ENCODE assay signal across 9 cellular contexts in the genomic region with DNA sequence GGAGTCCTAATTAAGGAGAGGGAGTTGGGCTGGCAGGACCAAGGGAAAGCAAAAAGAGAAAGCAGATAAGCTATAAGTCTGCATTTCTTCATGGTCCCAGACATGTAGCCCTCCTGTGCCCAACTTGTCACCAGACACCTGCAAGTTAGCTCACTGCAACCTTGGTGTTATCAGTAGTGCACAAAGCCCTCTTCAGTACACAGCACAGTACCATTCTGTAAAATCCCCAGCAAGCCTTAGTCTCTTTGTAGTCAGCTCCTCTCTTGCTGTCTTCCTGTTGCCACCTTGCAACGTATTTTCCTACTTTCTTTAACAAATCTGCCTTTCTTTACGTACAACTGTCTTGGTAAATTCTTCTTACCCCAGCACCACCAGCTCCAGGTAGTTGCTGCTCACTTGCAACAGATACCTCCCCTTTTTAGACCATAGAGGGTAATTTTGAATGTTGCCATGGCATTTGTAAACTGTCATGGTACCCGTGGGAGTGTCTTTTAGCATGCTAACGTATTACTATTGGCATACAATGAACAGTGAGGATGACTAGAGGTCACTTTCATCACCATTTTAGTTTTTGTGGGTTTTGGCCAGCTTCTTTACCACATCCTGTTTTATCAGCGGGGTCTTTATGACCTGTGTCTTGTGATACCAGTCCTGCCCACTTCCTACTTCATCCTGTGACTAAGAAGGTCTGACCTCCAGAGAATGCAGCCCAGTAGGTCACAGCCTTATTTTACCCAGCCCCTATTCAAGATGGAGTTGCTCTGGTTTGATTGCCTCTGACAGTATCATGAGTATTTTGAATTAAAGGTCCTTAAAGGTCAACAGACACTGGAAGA. TPM values are rescaled to one million over a fixed set of nuclear protein-coding genes. Genes with fewer than 3 reads are reported as not detected.
DNase-seq lines count a peak whose midpoint lies in the region; ATAC-seq lines count a peak whose summit lies in the region.
"Had no signal": no experiment of that assay in that cellular context is flagged by ENCODE, and none has a peak within 500 bp of the region (broad histone marks: within the 10 kb centered on the region; RNA-seq: fewer than 3 reads in every experiment).

No MANE protein-coding gene starts in this region.

- peaks cover 3% of the 10 kb centered on the region for H3K36me3 Mint-ChIP-seq in activated T-helper 2 cell treated with anti-CD3 and anti-CD28 coated beads, Interferon-gamma antibody, Interleukin-2, Interleukin-4, amounts not matched to agents 10 μg/mL and 5 μg/mL and 100 μg/mL, durations not matched to agents 14 hours and 24 hours and 36 hours (ENCODE audit: low read depth)

- ATAC-seq in GM19397 (IDR thresholded peaks at IDR 0.05; ENCODE audit: unreplicated experiment) (peak; percentile 74), HG03354 (IDR thresholded peaks at IDR 0.05; ENCODE audit: poor library complexity, severe bottlenecking, unreplicated experiment) (peak; percentile 85)
- ATAC-seq: left colon had no signal

- DNase-seq in ACHN, result peak; percentile 22
- no peak for DNase-seq in activated T-helper 2 cell treated with anti-CD3 and anti-CD28 coated beads, Interferon-gamma antibody, Interleukin-2, Interleukin-4, amounts not matched to agents 10 μg/mL and 5 μg/mL and 100 μg/mL, durations not matched to agents 14 hours and 24 hours and 36 hours (ENCODE audit: low spot score)
- no peak for DNase-seq in D341Med (ENCODE audit: low spot score)
- DNase-seq in NCI-H2227 treated with DMSO at 0.1 percent for 48 hours (lab: John Stamatoyannopoulos, UW), result no peak
- DNase-seq in stimulated activated CD4-positive, alpha-beta T cell treated with anti-CD3 and anti-CD28 coated beads, Interleukin-1b, Interleukin-23, amount 100 ng/mL, for 48 hours, result no peak
- no peak for DNase-seq in mesenteric fat pad (ENCODE audit: low spot score)
- DNase-seq: left colon had no signal

- in situ Hi-C loops in ACHN (cut with HindIII; ENCODE audit: low pct_ligation_motif_present, low pct_unique_long_range_greater_than_20kb, low sequenced_read_pairs), result no loop called here

- H3K27me3 Mint-ChIP-seq in activated T-helper 2 cell treated with anti-CD3 and anti-CD28 coated beads, Interferon-gamma antibody, Interleukin-2, Interleukin-4, amounts not matched to agents 10 μg/mL and 5 μg/mL and 100 μg/mL, durations not matched to agents 14 hours and 24 hours and 36 hours (ENCODE audit: low read depth), result no peaks in the 10 kb centered on the region

- H3K27ac Mint-ChIP-seq in activated T-helper 2 cell treated with anti-CD3 and anti-CD28 coated beads, Interferon-gamma antibody, Interleukin-2, Interleukin-4, amounts not matched to agents 10 μg/mL and 5 μg/mL and 100 μg/mL, durations not matched to agents 14 hours and 24 hours and 36 hours, result peak overlapping the region; percentile 62

- H3K4me3 Mint-ChIP-seq in activated T-helper 2 cell treated with anti-CD3 and anti-CD28 coated beads, Interferon-gamma antibody, Interleukin-2, Interleukin-4, amounts not matched to agents 10 μg/mL and 5 μg/mL and 100 μg/mL, durations not matched to agents 14 hours and 24 hours and 36 hours (ENCODE audit: low read depth), result no peak overlapping the region

- peaks cover 6% of the 10 kb centered on the region for H3K9me3 Mint-ChIP-seq in activated T-helper 2 cell treated with anti-CD3 and anti-CD28 coated beads, Interferon-gamma antibody, Interleukin-2, Interleukin-4, amounts not matched to agents 10 μg/mL and 5 μg/mL and 100 μg/mL, durations not matched to agents 14 hours and 24 hours and 36 hours

- H3K4me1 Mint-ChIP-seq in activated T-helper 2 cell treated with anti-CD3 and anti-CD28 coated beads, Interferon-gamma antibody, Interleukin-2, Interleukin-4, amounts not matched to agents 10 μg/mL and 5 μg/mL and 100 μg/mL, durations not matched to agents 14 hours and 24 hours and 36 hours (ENCODE audit: low read depth), result peaks cover 13% of the 10 kb centered on the region

- intact Hi-C loops in activated T-helper 2 cell treated with anti-CD3 and anti-CD28 coated beads, Interferon-gamma antibody, Interleukin-2, Interleukin-4, amounts not matched to agents 10 μg/mL and 5 μg/mL and 100 μg/mL, durations not matched to agents 14 hours and 24 hours and 36 hours (cut with micrococcal nuclease), result no loop called here

RNA-seq across cellular contexts. Expression of gene AP1S2, which starts 28.3 kb away (rescaled TPM):
- total RNA-seq in activated T-helper 2 cell treated with anti-CD3 and anti-CD28 coated beads, Interferon-gamma antibody, Interleukin-2, Interleukin-4, amounts not matched to agents 10 μg/mL and 5 μg/mL and 100 μg/mL, durations not matched to agents 14 hours and 24 hours and 36 hours, result 33.8 and 35.5 TPM in 2 replicates
- total RNA-seq in mesenteric fat pad, result 29.0 TPM
